Comparison of ENCODE assay signal across 1 cellular context in the genomic region with DNA sequence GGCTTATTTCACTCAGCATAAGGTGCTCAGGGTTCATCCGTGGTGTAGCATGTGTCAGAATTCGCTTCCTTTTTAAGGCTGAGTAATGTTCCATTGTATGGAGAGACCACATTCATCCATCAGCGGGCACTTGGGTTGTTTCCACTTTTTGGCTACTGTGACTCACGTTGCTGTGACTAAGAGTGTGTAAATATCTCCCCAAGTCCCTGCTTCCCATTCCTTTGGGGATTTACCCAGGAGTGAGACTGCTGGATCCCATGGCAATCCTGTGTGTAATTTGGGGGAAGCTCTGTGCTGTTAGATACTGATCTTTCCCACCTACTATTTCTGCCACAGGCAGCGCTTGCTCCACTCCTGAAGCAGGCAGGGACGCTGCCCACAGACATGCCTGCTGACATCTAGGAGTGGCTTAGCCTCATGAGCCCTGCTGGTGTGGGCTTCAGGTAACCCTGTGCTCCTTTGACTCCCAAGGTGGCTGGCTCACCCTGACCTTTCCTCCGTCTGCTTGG.
TF ChIP-seq lines count a peak whose summit lies in the region.

No MANE protein-coding gene starts in this region.

TF ChIP-seq in GM23338, 12 proteins besides CTCF, POLR2A, EP300 and RAD21 (continued from another document):
- TF ChIP-seq, protein P1, sequence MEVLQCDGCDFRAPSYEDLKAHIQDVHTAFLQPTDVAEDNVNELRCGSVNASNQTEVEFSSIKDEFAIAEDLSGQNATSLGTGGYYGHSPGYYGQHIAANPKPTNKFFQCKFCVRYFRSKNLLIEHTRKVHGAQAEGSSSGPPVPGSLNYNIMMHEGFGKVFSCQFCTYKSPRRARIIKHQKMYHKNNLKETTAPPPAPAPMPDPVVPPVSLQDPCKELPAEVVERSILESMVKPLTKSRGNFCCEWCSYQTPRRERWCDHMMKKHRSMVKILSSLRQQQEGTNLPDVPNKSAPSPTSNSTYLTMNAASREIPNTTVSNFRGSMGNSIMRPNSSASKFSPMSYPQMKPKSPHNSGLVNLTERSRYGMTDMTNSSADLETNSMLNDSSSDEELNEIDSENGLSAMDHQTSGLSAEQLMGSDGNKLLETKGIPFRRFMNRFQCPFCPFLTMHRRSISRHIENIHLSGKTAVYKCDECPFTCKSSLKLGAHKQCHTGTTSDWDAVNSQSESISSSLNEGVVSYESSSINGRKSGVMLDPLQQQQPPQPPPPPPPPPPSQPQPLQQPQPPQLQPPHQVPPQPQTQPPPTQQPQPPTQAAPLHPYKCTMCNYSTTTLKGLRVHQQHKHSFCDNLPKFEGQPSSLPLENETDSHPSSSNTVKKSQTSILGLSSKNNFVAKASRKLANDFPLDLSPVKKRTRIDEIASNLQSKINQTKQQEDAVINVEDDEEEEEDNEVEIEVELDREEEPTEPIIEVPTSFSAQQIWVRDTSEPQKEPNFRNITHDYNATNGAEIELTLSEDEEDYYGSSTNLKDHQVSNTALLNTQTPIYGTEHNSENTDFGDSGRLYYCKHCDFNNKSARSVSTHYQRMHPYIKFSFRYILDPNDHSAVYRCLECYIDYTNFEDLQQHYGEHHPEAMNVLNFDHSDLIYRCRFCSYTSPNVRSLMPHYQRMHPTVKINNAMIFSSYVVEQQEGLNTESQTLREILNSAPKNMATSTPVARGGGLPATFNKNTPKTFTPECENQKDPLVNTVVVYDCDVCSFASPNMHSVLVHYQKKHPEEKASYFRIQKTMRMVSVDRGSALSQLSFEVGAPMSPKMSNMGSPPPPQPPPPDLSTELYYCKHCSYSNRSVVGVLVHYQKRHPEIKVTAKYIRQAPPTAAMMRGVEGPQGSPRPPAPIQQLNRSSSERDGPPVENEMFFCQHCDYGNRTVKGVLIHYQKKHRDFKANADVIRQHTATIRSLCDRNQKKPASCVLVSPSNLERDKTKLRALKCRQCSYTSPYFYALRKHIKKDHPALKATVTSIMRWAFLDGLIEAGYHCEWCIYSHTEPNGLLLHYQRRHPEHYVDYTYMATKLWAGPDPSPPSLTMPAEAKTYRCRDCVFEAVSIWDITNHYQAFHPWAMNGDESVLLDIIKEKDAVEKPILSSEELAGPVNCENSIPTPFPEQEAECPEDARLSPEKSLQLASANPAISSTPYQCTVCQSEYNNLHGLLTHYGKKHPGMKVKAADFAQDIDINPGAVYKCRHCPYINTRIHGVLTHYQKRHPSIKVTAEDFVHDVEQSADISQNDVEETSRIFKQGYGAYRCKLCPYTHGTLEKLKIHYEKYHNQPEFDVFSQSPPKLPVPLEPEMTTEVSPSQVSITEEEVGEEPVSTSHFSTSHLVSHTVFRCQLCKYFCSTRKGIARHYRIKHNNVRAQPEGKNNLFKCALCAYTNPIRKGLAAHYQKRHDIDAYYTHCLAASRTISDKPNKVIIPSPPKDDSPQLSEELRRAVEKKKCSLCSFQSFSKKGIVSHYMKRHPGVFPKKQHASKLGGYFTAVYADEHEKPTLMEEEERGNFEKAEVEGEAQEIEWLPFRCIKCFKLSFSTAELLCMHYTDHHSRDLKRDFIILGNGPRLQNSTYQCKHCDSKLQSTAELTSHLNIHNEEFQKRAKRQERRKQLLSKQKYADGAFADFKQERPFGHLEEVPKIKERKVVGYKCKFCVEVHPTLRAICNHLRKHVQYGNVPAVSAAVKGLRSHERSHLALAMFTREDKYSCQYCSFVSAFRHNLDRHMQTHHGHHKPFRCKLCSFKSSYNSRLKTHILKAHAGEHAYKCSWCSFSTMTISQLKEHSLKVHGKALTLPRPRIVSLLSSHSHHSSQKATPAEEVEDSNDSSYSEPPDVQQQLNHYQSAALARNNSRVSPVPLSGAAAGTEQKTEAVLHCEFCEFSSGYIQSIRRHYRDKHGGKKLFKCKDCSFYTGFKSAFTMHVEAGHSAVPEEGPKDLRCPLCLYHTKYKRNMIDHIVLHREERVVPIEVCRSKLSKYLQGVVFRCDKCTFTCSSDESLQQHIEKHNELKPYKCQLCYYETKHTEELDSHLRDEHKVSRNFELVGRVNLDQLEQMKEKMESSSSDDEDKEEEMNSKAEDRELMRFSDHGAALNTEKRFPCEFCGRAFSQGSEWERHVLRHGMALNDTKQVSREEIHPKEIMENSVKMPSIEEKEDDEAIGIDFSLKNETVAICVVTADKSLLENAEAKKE (CRISPR knock-in tag; IDR thresholded peaks at IDR 0.05), result no peak
- TF ChIP-seq NANOG (IDR thresholded peaks at IDR 0.05; ENCODE audit: borderline replicate concordance) (no peak), CREB1 (CRISPR knock-in tag; IDR thresholded peaks at IDR 0.05; ENCODE audit: low read depth) (no peak), EZH2phosphoT487 (IDR thresholded peaks at IDR 0.05; ENCODE audit: unreplicated experiment) (no peak), ZNF331 (CRISPR knock-in tag; IDR thresholded peaks at IDR 0.05; ENCODE audit: low read depth) (no peak)
- TF ChIP-seq, protein P2, sequence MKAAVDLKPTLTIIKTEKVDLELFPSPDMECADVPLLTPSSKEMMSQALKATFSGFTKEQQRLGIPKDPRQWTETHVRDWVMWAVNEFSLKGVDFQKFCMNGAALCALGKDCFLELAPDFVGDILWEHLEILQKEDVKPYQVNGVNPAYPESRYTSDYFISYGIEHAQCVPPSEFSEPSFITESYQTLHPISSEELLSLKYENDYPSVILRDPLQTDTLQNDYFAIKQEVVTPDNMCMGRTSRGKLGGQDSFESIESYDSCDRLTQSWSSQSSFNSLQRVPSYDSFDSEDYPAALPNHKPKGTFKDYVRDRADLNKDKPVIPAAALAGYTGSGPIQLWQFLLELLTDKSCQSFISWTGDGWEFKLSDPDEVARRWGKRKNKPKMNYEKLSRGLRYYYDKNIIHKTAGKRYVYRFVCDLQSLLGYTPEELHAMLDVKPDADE (IDR thresholded peaks at IDR 0.05), result no peak
